Comparison of ENCODE assay signal across 8 cellular contexts in genomic region chr7:129224251-129225205, GRCh38. TPM values are rescaled to one million over a fixed set of nuclear protein-coding genes. Genes with fewer than 3 reads are reported as not detected.
DNase-seq lines count a peak whose midpoint lies in the region; ATAC-seq and TF ChIP-seq lines count a peak whose summit lies in the region.

TSS of gene AHCYL2 (plus strand) at chr7:129225030.

- DNase-seq in NCI-H1105 (lab: John Stamatoyannopoulos, UW) (peak; percentile 93), SKM-1 (lab: John Stamatoyannopoulos, UW; ENCODE audit: unreplicated experiment) (peak; percentile 98), glomerular visceral epithelial cell (ENCODE audit: extremely low spot score) (peak; percentile 98), omental fat pad (ENCODE audit: low spot score) (peak; percentile 78)
- DNase-seq in activated naive CD4-positive, alpha-beta T cell treated with anti-CD3 and anti-CD28 coated beads, Interleukin-2, amount 50 U/mL, for 72 hours (ENCODE audit: low spot score in 2 of 2): peak; percentile 90 to 92

- ATAC-seq in HG02642 (IDR thresholded peaks at IDR 0.05; ENCODE audit: poor library complexity, unreplicated experiment) (peak; percentile 88), omental fat pad (ENCODE audit: low FRiP score) (peak; percentile 99)
- ATAC-seq in activated naive CD4-positive, alpha-beta T cell treated with anti-CD3 and anti-CD28 coated beads, Interleukin-2, amount 50 U/mL, for 72 hours: peak; percentile 90 to 94

- TF ChIP-seq POLR2A in GM10847 (IDR thresholded peaks at IDR 0.05; ENCODE audit: extremely low read depth, insufficient read length): peak; percentile 24

- H3K27ac ChIP-seq in temporal lobe (ENCODE audit: low read depth, low read length): peak within 1 kb of the TSS; percentile 95

- H3K36me3 Mint-ChIP-seq in activated naive CD4-positive, alpha-beta T cell treated with anti-CD3 and anti-CD28 coated beads, Interleukin-2, amount 50 U/mL, for 72 hours: peaks cover 0 to 12% of the 10 kb centered on the region in 2 donors

- H3K27ac Mint-ChIP-seq in activated naive CD4-positive, alpha-beta T cell treated with anti-CD3 and anti-CD28 coated beads, Interleukin-2, amount 50 U/mL, for 72 hours: peak within 1 kb of the TSS; percentile 89 to 94

- H3K9me3 Mint-ChIP-seq in activated naive CD4-positive, alpha-beta T cell treated with anti-CD3 and anti-CD28 coated beads, Interleukin-2, amount 50 U/mL, for 72 hours: no peaks in the 10 kb centered on the region

- TF ChIP-seq CTCF in omental fat pad (IDR thresholded peaks at IDR 0.05): no peak

RNA-seq across cellular contexts. Expression of gene AHCYL2, which starts in this region (rescaled TPM):
- 10 to 100 TPM; 14.3 to 51.9 TPM for total RNA-seq in activated naive CD4-positive, alpha-beta T cell treated with anti-CD3 and anti-CD28 coated beads, Interleukin-2, amount 50 U/mL, for 72 hours
- total RNA-seq in omental fat pad (10 to 100 TPM; 10.9 to 19.4 (median 14.6) TPM), temporal lobe (23.8 TPM)

Comparison
In these comparisons a context has a peak if more than half of its experiments do, and no peak if none do; other contexts are left out.
1. Peak in every context shown above with its lines: DNase-seq, ATAC-seq and H3K27ac ChIP-seq.